ENCODE assay signal across 13 cellular contexts in the genomic region with DNA sequence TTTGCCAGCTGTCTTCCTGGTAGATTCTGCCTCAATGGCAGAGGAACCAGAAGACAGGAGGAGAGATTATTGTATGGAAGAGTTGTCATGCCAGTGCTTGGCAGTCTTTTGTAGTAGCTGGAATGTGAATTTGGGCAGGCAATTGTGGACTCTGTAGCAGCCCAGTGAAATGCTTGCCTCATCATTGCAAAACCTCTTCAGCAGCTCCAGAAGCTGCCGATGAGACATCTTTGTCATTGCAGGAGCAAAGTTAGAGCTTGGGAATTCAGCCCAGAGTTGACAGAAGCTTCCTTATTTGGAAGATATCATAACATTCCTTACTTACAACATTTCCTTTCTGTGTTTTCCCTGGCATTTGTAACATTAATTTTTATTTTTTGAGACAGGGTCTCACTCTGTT.
A peak's percentile ranks its signal among the peaks of the same experiment; 100 is the strongest.
DNase-seq lines count a peak whose midpoint lies in the region; ATAC-seq and TF ChIP-seq lines count a peak whose summit lies in the region.
"Had no signal": no experiment of that assay in that cellular context is flagged by ENCODE, and none has a peak within 500 bp of the region (broad histone marks: within the 10 kb centered on the region; RNA-seq: fewer than 3 reads in every experiment).

No MANE protein-coding gene starts in this region.

- H3K36me3 ChIP-seq in RWPE2 (ENCODE audit: low read depth), result no peaks in the 10 kb centered on the region
- H3K36me3 ChIP-seq: BLaER1 had no signal

- no peaks in the 10 kb centered on the region for H3K27me3 ChIP-seq in RWPE2 (ENCODE audit: insufficient read depth, poor library complexity, severe bottlenecking)
- H3K27me3 ChIP-seq: BLaER1 had no signal

- peak; percentile 60; the same call in 2 of the 3 replicates for ATAC-seq in RWPE2 (ENCODE audit: low read depth)
- no peak for ATAC-seq in GM21717 (IDR thresholded peaks at IDR 0.05; ENCODE audit: unreplicated experiment)
- no peak for ATAC-seq in left ventricle myocardium superior
- ATAC-seq in HG03108 (IDR thresholded peaks at IDR 0.05; ENCODE audit: unreplicated experiment), result no peak

- no peaks in the 10 kb centered on the region for H3K4me1 ChIP-seq in RWPE2 (ENCODE audit: insufficient read depth, poor library complexity, severe bottlenecking)
- H3K4me1 ChIP-seq: BLaER1, Caco-2 had no signal

- no peaks in the 10 kb centered on the region for H3K9me3 ChIP-seq in RWPE2 (ENCODE audit: severe bottlenecking)
- H3K9me3 ChIP-seq: BLaER1, Caco-2 had no signal

- no peak for DNase-seq in RWPE2 (ENCODE audit: low spot score)
- DNase-seq in epithelial cell of esophagus (ENCODE audit: low read depth), result peak; percentile 68
- peak; percentile 65 for DNase-seq in renal cortical epithelial cell (ENCODE audit: low read depth)
- DNase-seq in left ventricle myocardium superior, result no peak
- DNase-seq: AML-193; Caco-2; CD8-positive, alpha-beta memory T cell; DND-41; GDM1; H7 had no signal

- TF ChIP-seq CTCF in RWPE2 (IDR thresholded peaks at IDR 0.05; ENCODE audit: poor library complexity, severe bottlenecking), result no peak
- TF ChIP-seq CTCF in epithelial cell of esophagus (IDR thresholded peaks at IDR 0.05; ENCODE audit: insufficient read depth, low read depth, low read length, missing control alignments), result no peak

- H3K27ac ChIP-seq in RWPE2 (ENCODE audit: poor library complexity, severe bottlenecking), result no peak overlapping the region
- H3K27ac ChIP-seq: BLaER1 had no signal

- intact Hi-C loops in left ventricle myocardium superior (cut with micrococcal nuclease), result no loop called here

- no peak overlapping the region for H3K4me3 ChIP-seq in RWPE2 (ENCODE audit: severe bottlenecking)
- H3K4me3 ChIP-seq in epithelial cell of esophagus (ENCODE audit: low read length), result no peak overlapping the region
- H3K4me3 ChIP-seq: BLaER1 had no signal

Comparison
In these comparisons a context has a peak if more than half of its experiments do, and no peak if none do; other contexts are left out.
1. DNase-seq: peak in epithelial cell of esophagus (single experiment) and renal cortical epithelial cell (single experiment); none in RWPE2 (single experiment) and left ventricle myocardium superior (single experiment).